18 cellular contexts compared by ENCODE assay signal in the genomic region with DNA sequence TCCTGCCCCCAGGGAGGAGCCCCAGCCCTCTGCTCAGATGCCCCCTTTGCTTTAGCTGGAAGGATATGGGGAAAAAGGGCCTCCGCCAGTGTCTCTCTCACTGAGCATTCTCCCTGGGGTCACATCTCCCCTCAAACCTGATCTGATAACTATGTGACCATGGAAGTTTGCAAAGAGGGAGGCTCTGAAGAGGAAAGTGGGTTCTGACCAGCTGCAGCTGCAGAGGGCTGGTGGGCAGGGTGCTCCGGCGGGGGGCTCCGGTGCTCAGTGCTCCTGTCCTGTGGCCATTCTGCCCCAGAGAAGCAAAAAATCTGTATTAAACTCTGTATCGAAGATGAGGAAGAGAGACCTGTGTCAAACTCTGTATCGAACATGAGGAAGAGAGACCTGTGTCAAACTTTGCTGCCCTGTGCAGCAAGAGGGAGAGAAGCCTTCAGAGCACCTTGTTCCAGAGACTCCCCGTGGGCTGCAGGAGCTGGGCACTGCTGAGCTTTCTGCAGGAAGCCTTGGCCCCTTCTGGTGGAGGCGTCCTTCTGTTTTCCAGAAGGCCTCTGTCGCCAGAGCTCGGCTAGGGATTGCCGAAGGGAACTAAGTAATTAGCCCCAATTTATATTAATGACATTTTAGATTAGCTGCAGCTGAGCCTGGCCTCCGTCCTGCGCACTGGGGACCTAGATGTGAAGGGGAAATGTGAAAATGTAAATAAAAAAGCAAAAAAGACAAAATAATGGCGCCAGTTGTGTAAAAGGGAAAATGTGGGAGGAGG.
"Had no signal": no experiment of that assay in that cellular context is flagged by ENCODE, and none has a peak within 500 bp of the region (broad histone marks: within the 10 kb centered on the region; RNA-seq: fewer than 3 reads in every experiment).

No MANE protein-coding gene starts in this region.

- H3K9me3 Mint-ChIP-seq: stimulated activated memory B cell treated with anti-CD40 and anti-IgM and Interleukin-4, amounts not matched to agents 10 μg/mL and 1 μg/mL and 100 μg/mL, for 72 hours; stimulated activated naive CD8-positive, alpha-beta T cell treated with anti-CD3 and anti-CD28 coated beads, Interleukin-15, Interleukin-2, amounts not matched to agents 100 ng/mL and 50 ng/mL, for 24 hours had no signal

- DNase-seq: caudate nucleus; colonic mucosa; effector CD4-positive, alpha-beta T cell; foreskin melanocyte; kidney; left cardiac atrium; mesendoderm; naive thymus-derived CD4-positive, alpha-beta T cell; nucleus accumbens; pancreas; stimulated activated CD4-positive, alpha-beta T cell treated with anti-CD3 and anti-CD28 coated beads, Interleukin-4, amount 100 ng/mL, for 24 hours; testis had no signal

- H3K4me1 Mint-ChIP-seq: naive thymus-derived CD4-positive, alpha-beta T cell; stimulated activated memory B cell treated with anti-CD40 and anti-IgM and Interleukin-4, amounts not matched to agents 10 μg/mL and 1 μg/mL and 100 μg/mL, for 72 hours had no signal

- H3K4me1 ChIP-seq: colonic mucosa, prostate gland had no signal

- H3K36me3 Mint-ChIP-seq: naive thymus-derived CD4-positive, alpha-beta T cell; stimulated activated memory B cell treated with anti-CD40 and anti-IgM and Interleukin-4, amounts not matched to agents 10 μg/mL and 1 μg/mL and 100 μg/mL, for 72 hours had no signal

- H2AFZ ChIP-seq: hepatocyte had no signal

- H3K27ac Mint-ChIP-seq: naive thymus-derived CD4-positive, alpha-beta T cell; stimulated activated memory B cell treated with anti-CD40 and anti-IgM and Interleukin-4, amounts not matched to agents 10 μg/mL and 1 μg/mL and 100 μg/mL, for 72 hours; stimulated activated naive CD8-positive, alpha-beta T cell treated with anti-CD3 and anti-CD28 coated beads, Interleukin-15, Interleukin-2, amounts not matched to agents 100 ng/mL and 50 ng/mL, for 24 hours had no signal

- H3K27me3 ChIP-seq: colonic mucosa, hepatocyte, testis, tibial nerve had no signal

- ATAC-seq: left cardiac atrium; naive thymus-derived CD4-positive, alpha-beta T cell; pancreas; stimulated activated memory B cell treated with anti-CD40 and anti-IgM and Interleukin-4, amounts not matched to agents 10 μg/mL and 1 μg/mL and 100 μg/mL, for 72 hours had no signal

- H3K36me3 ChIP-seq: colonic mucosa, pancreas, prostate gland, tibial nerve had no signal

- H3K79me2 ChIP-seq: hepatocyte had no signal

- H3K4me2 ChIP-seq: hepatocyte, smooth muscle cell had no signal

- H3K4me3 Mint-ChIP-seq: naive thymus-derived CD4-positive, alpha-beta T cell; stimulated activated memory B cell treated with anti-CD40 and anti-IgM and Interleukin-4, amounts not matched to agents 10 μg/mL and 1 μg/mL and 100 μg/mL, for 72 hours; stimulated activated naive CD8-positive, alpha-beta T cell treated with anti-CD3 and anti-CD28 coated beads, Interleukin-15, Interleukin-2, amounts not matched to agents 100 ng/mL and 50 ng/mL, for 24 hours had no signal

- H3K9me3 ChIP-seq: colonic mucosa, pancreas, prostate gland, testis had no signal

- H3K4me3 ChIP-seq: colonic mucosa, hepatocyte, pancreas, prostate gland, smooth muscle cell, testis, tibial nerve had no signal

- H3K27ac ChIP-seq: colonic mucosa, hepatocyte, pancreas, prostate gland, testis, tibial nerve had no signal
